ENCODE assay signal across 13 cellular contexts in genomic region chr1:202225131-202225530, GRCh38. TPM values are rescaled to one million over a fixed set of nuclear protein-coding genes. Genes with fewer than 3 reads are reported as not detected.
DNase-seq lines count a peak whose midpoint lies in the region; ATAC-seq and TF ChIP-seq lines count a peak whose summit lies in the region.
"Had no signal": no experiment of that assay in that cellular context is flagged by ENCODE, and none has a peak within 500 bp of the region (broad histone marks: within the 10 kb centered on the region; RNA-seq: fewer than 3 reads in every experiment).

No MANE protein-coding gene starts in this region.

- intact Hi-C loops in ascending aorta (cut with DNase I), result no loop called here

- H3K4me1 ChIP-seq in ascending aorta, result peaks cover 13 to 32% of the 10 kb centered on the region in 2 donors
- H3K4me1 ChIP-seq: BE2C had no signal

- H3K27me3 ChIP-seq in ascending aorta, result no peaks in the 10 kb centered on the region
- H3K27me3 ChIP-seq: BE2C had no signal

- DNase-seq in DMS 273 (lab: John Stamatoyannopoulos, UW; ENCODE audit: unreplicated experiment) (peak; percentile 70), NCI-H2171 treated with DMSO at 0.1 percent for 48 hours (lab: John Stamatoyannopoulos, UW) (peak; percentile 76), ascending aorta (ENCODE audit: low spot score in 2 of 2) (no peak), NCI-H1930 (lab: John Stamatoyannopoulos, UW) (no peak), HEK293T (ENCODE audit: extremely low spot score) (no peak)
- DNase-seq: BE2C; Caco-2; CD8-positive, alpha-beta memory T cell; GM23248; H7 had no signal

- CTCF ChIA-PET in HEK293T (lab: Yijun Ruan, JAX), result interaction anchor here (0.9 to 1.6 kb wide), 2 partner anchors 11 to 12 kb away, joined by 4 to 9 read pairs; no protein-coding TSS in a partner anchor

- H3K27ac ChIP-seq in ascending aorta, result peak overlapping the region; percentile 71 to 74
- H3K27ac ChIP-seq: GM23248, HL-60 had no signal

- peaks cover 40 to 49% of the 10 kb centered on the region in 2 donors for H3K36me3 ChIP-seq in ascending aorta
- H3K36me3 ChIP-seq: BE2C had no signal

- no peaks in the 10 kb centered on the region for H3K9me3 ChIP-seq in ascending aorta
- H3K9me3 ChIP-seq: BE2C, Caco-2 had no signal

- no peak for ATAC-seq in GM18868 (IDR thresholded peaks at IDR 0.05; ENCODE audit: unreplicated experiment)
- no peak for ATAC-seq in GM19452 (IDR thresholded peaks at IDR 0.05; ENCODE audit: unreplicated experiment)

- H3K4me3 ChIP-seq in ascending aorta, result no peak overlapping the region
- H3K4me3 ChIP-seq: GM23248 had no signal

- TF ChIP-seq CTCF in ascending aorta (IDR thresholded peaks at IDR 0.05), result no peak

- POLR2A ChIA-PET in HEK293T (lab: Yijun Ruan, JAX), result interaction anchor here (1.1 kb wide), 1 partner anchor 12 kb away, joined by 4 read pairs; no protein-coding TSS in a partner anchor

TF ChIP-seq in HEK293T, 16 proteins besides CTCF, POLR2A, EP300 and RAD21:
- no peak for TF ChIP-seq SP1 (IDR thresholded peaks at IDR 0.05)
- no peak for TF ChIP-seq BHLHE40 (IDR thresholded peaks at IDR 0.05; ENCODE audit: borderline replicate concordance)
- no peak for TF ChIP-seq ELF4 (IDR thresholded peaks at IDR 0.05)
- TF ChIP-seq HDGF (IDR thresholded peaks at IDR 0.05; ENCODE audit: borderline replicate concordance), result no peak
- TF ChIP-seq L3MBTL2 (conservative IDR thresholded peaks at IDR 0.05), result no peak
- no peak for TF ChIP-seq SUZ12 (IDR thresholded peaks at IDR 0.05)
- no peak for TF ChIP-seq CTBP1 (IDR thresholded peaks at IDR 0.05; ENCODE audit: borderline replicate concordance)
- TF ChIP-seq ARNT (IDR thresholded peaks at IDR 0.05), result no peak
- TF ChIP-seq NFRKB (IDR thresholded peaks at IDR 0.05), result no peak
- TF ChIP-seq TARDBP (IDR thresholded peaks at IDR 0.05), result no peak
- TF ChIP-seq FOXM1 (IDR thresholded peaks at IDR 0.05; ENCODE audit: borderline replicate concordance), result no peak
- TF ChIP-seq LEF1 (IDR thresholded peaks at IDR 0.05; ENCODE audit: borderline replicate concordance), result no peak
- TF ChIP-seq ZNF384 (IDR thresholded peaks at IDR 0.05), result no peak
- no peak for TF ChIP-seq FOXA1 (IDR thresholded peaks at IDR 0.05)
- TF ChIP-seq PKNOX1 (IDR thresholded peaks at IDR 0.05), result no peak
- no peak for TF ChIP-seq FOXK2 (IDR thresholded peaks at IDR 0.05)

RNA-seq across cellular contexts. Expression of gene LGR6, which starts 31.5 kb away (rescaled TPM):
- total RNA-seq in ascending aorta, result 26.0 TPM
- total RNA-seq: GM23248 had no signal

Comparison
In these comparisons a context has a peak if more than half of its experiments do, and no peak if none do; other contexts are left out.
1. DNase-seq: peak in DMS 273 (single experiment) and NCI-H2171 treated with DMSO at 0.1 percent for 48 hours (single experiment); none in ascending aorta (0 of 2), NCI-H1930 (0 of 2) and HEK293T (single experiment).